In the genomic region with DNA sequence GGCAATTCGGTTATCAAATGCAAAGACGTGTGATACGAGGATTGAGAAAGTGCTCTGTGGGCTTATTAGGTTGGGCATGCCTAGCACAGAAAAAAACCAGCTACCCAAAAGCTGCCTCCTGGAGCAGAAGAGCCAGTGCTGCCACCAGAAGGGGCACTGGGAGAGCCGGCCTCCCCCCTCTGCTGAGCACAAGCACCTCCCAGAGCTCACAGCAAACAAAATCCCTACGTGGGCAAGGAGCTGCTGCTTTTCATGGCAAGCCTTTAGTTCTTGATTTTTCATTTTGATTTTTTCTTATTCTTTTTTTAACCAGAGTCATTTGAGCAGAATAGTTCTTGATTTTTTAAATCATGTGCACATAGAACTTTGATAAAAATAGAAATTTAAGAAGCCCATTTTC, we compare ENCODE assay signal across 21 cellular contexts.
"Had no signal": no experiment of that assay in that cellular context is flagged by ENCODE, and none has a peak within 500 bp of the region (broad histone marks: within the 10 kb centered on the region; RNA-seq: fewer than 3 reads in every experiment).

No MANE protein-coding gene starts in this region.

- H3K27ac ChIP-seq: HL-60, RWPE1 had no signal

- FAIRE-seq: HTR-8/SVneo had no signal

- H3K9me3 ChIP-seq: MG63, SK-N-SH had no signal

- H3K4me3 ChIP-seq: MG63 had no signal

- H3K4me2 ChIP-seq: SK-N-SH had no signal

- H3K27me3 ChIP-seq: MG63 had no signal

- DNase-seq: Karpas-422, KBM-7, MG63, NCI-H1092 treated with DMSO at 0.1 percent for 48 hours, NCI-H1436, NCI-H187, NCI-H2029, NCI-H2081 treated with DMSO at 0.1 percent for 48 hours, NCI-H2171, NCI-H226, NCI-H446, NCI-H510A, NCI-H524 treated with DMSO at 0.1 percent for 48 hours, NCI-H69, NCI-H774, SHP77, SK-N-SH had no signal

- H3K9ac ChIP-seq: SK-N-SH had no signal

- ATAC-seq: Panc1 had no signal
